In genomic region chr2:27051902-27052645, GRCh38 we compare ENCODE assay signal across 1 cellular context.
TF ChIP-seq lines count a peak whose summit lies in the region.

No MANE protein-coding gene starts in this region.

TF ChIP-seq in A549, 52 proteins besides CTCF, POLR2A, EP300 and RAD21 (continued from another document):
- TF ChIP-seq NFE2L2 (conservative IDR thresholded peaks at IDR 0.05; ENCODE audit: low read length) = no peak
- TF ChIP-seq RCOR1 (IDR thresholded peaks at IDR 0.05; ENCODE audit: low read depth, low read length) = no peak
- TF ChIP-seq, protein P1, sequence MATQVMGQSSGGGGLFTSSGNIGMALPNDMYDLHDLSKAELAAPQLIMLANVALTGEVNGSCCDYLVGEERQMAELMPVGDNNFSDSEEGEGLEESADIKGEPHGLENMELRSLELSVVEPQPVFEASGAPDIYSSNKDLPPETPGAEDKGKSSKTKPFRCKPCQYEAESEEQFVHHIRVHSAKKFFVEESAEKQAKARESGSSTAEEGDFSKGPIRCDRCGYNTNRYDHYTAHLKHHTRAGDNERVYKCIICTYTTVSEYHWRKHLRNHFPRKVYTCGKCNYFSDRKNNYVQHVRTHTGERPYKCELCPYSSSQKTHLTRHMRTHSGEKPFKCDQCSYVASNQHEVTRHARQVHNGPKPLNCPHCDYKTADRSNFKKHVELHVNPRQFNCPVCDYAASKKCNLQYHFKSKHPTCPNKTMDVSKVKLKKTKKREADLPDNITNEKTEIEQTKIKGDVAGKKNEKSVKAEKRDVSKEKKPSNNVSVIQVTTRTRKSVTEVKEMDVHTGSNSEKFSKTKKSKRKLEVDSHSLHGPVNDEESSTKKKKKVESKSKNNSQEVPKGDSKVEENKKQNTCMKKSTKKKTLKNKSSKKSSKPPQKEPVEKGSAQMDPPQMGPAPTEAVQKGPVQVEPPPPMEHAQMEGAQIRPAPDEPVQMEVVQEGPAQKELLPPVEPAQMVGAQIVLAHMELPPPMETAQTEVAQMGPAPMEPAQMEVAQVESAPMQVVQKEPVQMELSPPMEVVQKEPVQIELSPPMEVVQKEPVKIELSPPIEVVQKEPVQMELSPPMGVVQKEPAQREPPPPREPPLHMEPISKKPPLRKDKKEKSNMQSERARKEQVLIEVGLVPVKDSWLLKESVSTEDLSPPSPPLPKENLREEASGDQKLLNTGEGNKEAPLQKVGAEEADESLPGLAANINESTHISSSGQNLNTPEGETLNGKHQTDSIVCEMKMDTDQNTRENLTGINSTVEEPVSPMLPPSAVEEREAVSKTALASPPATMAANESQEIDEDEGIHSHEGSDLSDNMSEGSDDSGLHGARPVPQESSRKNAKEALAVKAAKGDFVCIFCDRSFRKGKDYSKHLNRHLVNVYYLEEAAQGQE (IDR thresholded peaks at IDR 0.05) = no peak
TF ChIP-seq in A549: peak in this region for 0.
